ENCODE assay signal across 8 cellular contexts in genomic region chr19:13094285-13094595, GRCh38. TPM values are rescaled to one million over a fixed set of nuclear protein-coding genes. Genes with fewer than 3 reads are reported as not detected.
DNase-seq lines count a peak whose midpoint lies in the region; ATAC-seq and TF ChIP-seq lines count a peak whose summit lies in the region.
"Had no signal": no experiment of that assay in that cellular context is flagged by ENCODE, and none has a peak within 500 bp of the region (broad histone marks: within the 10 kb centered on the region; RNA-seq: fewer than 3 reads in every experiment).

No MANE protein-coding gene starts in this region.

- H3K9me2 ChIP-seq in PC-3 (replicated peaks; ENCODE audit: low read length): no peaks in the 10 kb centered on the region
- no peaks in the 10 kb centered on the region for H3K9me2 ChIP-seq in Karpas-422 (replicated peaks; ENCODE audit: insufficient read depth, low read length)

- POLR2A ChIA-PET in PC-3 (lab: Charles Lee; ENCODE audit: unreplicated experiment): interaction anchor here (1.0 kb wide), 1 partner anchor 11 kb away, joined by 3 read pairs; no protein-coding TSS in a partner anchor

- no peak for ATAC-seq in PC-3

- H3K27me3 ChIP-seq in PC-3 (ENCODE audit: low read length): no peaks in the 10 kb centered on the region
- H3K27me3 ChIP-seq in layer of hippocampus (ENCODE audit: control insufficient read depth, insufficient read depth, low read length): no peaks in the 10 kb centered on the region
- peaks cover 0 to 6% (median 0%) of the 10 kb centered on the region in 3 donors for H3K27me3 ChIP-seq in stomach
- H3K27me3 ChIP-seq in MG63: no peaks in the 10 kb centered on the region
- no peaks in the 10 kb centered on the region for H3K27me3 ChIP-seq in Karpas-422 (ENCODE audit: low read length)

- WGBS in stomach, 5 donors: 40 to 68% (median 56%) methylated on average over 6 of the region's 6 CpGs

- no peaks in the 10 kb centered on the region for H3K36me3 ChIP-seq in PC-3 (ENCODE audit: low read depth, low read length)
- peaks cover 0 to 31% (median 27%) of the 10 kb centered on the region in 4 donors for H3K36me3 ChIP-seq in stomach
- H3K36me3 ChIP-seq in MG63: peaks cover 81% of the 10 kb centered on the region
- 0 out of 2 replicates have a peak, but pooled peaks cover 4% of the 10 kb centered on the region for H3K36me3 ChIP-seq in Karpas-422 (ENCODE audit: insufficient read depth, low read length)

- no peak overlapping the region for H3K4me3 ChIP-seq in PC-3 (ENCODE audit: low read length)
- no peak overlapping the region for H3K4me3 ChIP-seq in stomach
- H3K4me3 ChIP-seq in MG63: no peak overlapping the region
- no peak overlapping the region for H3K4me3 ChIP-seq in Karpas-422 (ENCODE audit: low read length)

- H2AFZ ChIP-seq in PC-3 (ENCODE audit: low read length): no peak overlapping the region
- H2AFZ ChIP-seq in Karpas-422 (ENCODE audit: low read length): no peak overlapping the region

- H3K4me1 ChIP-seq in PC-3 (ENCODE audit: insufficient read depth, low read length): peaks cover 11% of the 10 kb centered on the region; the same call in 1 of the 2 replicates
- peaks cover 67 to 96% (median 81%) of the 10 kb centered on the region in 4 donors for H3K4me1 ChIP-seq in stomach
- H3K4me1 ChIP-seq in Karpas-422 (ENCODE audit: low read length): peaks cover 41% of the 10 kb centered on the region

- TF ChIP-seq CTCF in PC-3 (conservative IDR thresholded peaks at IDR 0.05; ENCODE audit: low read depth, low read length) (no peak), stomach (IDR thresholded peaks at IDR 0.05) (no peak), GM10266 (IDR thresholded peaks at IDR 0.05; ENCODE audit: control insufficient read depth, insufficient read depth, low read depth, missing control alignments) (no peak)

- H3K27ac ChIP-seq in PC-3 (ENCODE audit: low read length): no peak overlapping the region
- H3K27ac ChIP-seq in layer of hippocampus (ENCODE audit: low read depth, low read length): peak overlapping the region; percentile 86
- peak overlapping the region in 4 of 5 donors; percentile 61 to 96 (median 88) for H3K27ac ChIP-seq in stomach
- H3K27ac ChIP-seq in Karpas-422 (ENCODE audit: low read length): no peak overlapping the region

- H3K79me2 ChIP-seq in PC-3 (ENCODE audit: low read length) (no peaks in the 10 kb centered on the region), Karpas-422 (ENCODE audit: low read length) (no peaks in the 10 kb centered on the region)

- H3K9me3 ChIP-seq in PC-3 (ENCODE audit: low read length) (no peaks in the 10 kb centered on the region), stomach (no peaks in the 10 kb centered on the region), MG63 (no peaks in the 10 kb centered on the region), Karpas-422 (ENCODE audit: low read length) (no peaks in the 10 kb centered on the region)

- intact Hi-C loops in PC-3 (cut with micrococcal nuclease) (loop anchor here (1.0 kb wide), 2 partner anchors 111 to 116 kb away; no protein-coding TSS in a partner anchor), stomach (cut with DNase I; ENCODE audit: low total_unique reads) (no loop called here)

- DNase-seq in COR-L47 (lab: John Stamatoyannopoulos, UW): peak; percentile 69
- DNase-seq in PC-3: no peak
- DNase-seq in stomach: no peak
- no peak for DNase-seq in MG63
- DNase-seq in Karpas-422: no peak
- DNase-seq in GM10266 (ENCODE audit: extremely low spot score): no peak

- BruUV-seq in PC-3 (replicated peaks; lab: Mats Ljungman, UMichigan): no TSS peak

- TF ChIP-seq POLR2A in stomach (IDR thresholded peaks at IDR 0.05): no peak

- H4K20me1 ChIP-seq in PC-3 (ENCODE audit: low read length) (no peaks in the 10 kb centered on the region), Karpas-422 (ENCODE audit: insufficient read depth, low read depth, low read length) (no peaks in the 10 kb centered on the region)

- TF ChIP-seq EP300 in stomach (IDR thresholded peaks at IDR 0.05): no peak

- CTCF ChIA-PET in PC-3 (lab: Charles Lee): interaction anchor here (0.8 to 2.5 kb wide), 5 partner anchors 11 to 129 kb away, joined by 3 to 53 read pairs (median 7); no protein-coding TSS in a partner anchor

- H3K9ac ChIP-seq in PC-3 (ENCODE audit: low read length): no peak overlapping the region
- no peak overlapping the region for H3K9ac ChIP-seq in Karpas-422 (ENCODE audit: low read length)

- H3F3A ChIP-seq in PC-3 (ENCODE audit: low read length, unreplicated experiment): no peaks in the 10 kb centered on the region

- H3K4me2 ChIP-seq in PC-3 (ENCODE audit: low read length) (0 out of 2 replicates have a peak overlapping the region, but pooled peaks have one; percentile 0), Karpas-422 (ENCODE audit: low read depth, low read length, poor library complexity, severe bottlenecking) (no peak overlapping the region)

RNA-seq across cellular contexts. Expression of gene LYL1, which starts 8.4 kb away (rescaled TPM):
- 3.3 and 12.0 TPM in 2 replicates for total RNA-seq in PC-3 (2014; rRNA removed)
- 10 to 100 TPM in 2 of 5 donors, 1 to 10 TPM in 2, not detected in 1; 1.3 to 19.3 (median 7.6) TPM for total RNA-seq in stomach
- polyA plus RNA-seq in stomach: 1 to 10 TPM; 4.1 to 5.5 (median 5.0) TPM
- total RNA-seq in MG63 (2014; rRNA removed; shearing (Covaris generic); ENCODE audit: low replicate concordance): not detected in 2 replicates
- 99.1 and 285 TPM in 2 replicates for total RNA-seq in Karpas-422 (2014; rRNA removed; shearing (Covaris generic); ENCODE audit: low replicate concordance)
- total RNA-seq: Calu3 had no signal

RNA-seq across cellular contexts. Expression of gene TRMT1, which starts 22.3 kb away (rescaled TPM):
- total RNA-seq in PC-3 (2014; rRNA removed) (91.8 and 117 TPM in 2 replicates), stomach (100 to 1,000 TPM in 1 of 5 donors, 10 to 100 TPM in 4; 29.6 to 373 (median 36.5) TPM)
- 10 to 100 TPM; 64.7 to 88.2 (median 77.9) TPM for polyA plus RNA-seq in stomach
- total RNA-seq in MG63 (2014; rRNA removed; shearing (Covaris generic); ENCODE audit: low replicate concordance): 127 and 172 TPM in 2 replicates
- total RNA-seq in Karpas-422 (2014; rRNA removed; shearing (Covaris generic); ENCODE audit: low replicate concordance): 35.9 and 69.7 TPM in 2 replicates

RNA-seq across cellular contexts. Expression of gene NACC1, which starts 23.8 kb away (rescaled TPM):
- 266 and 337 TPM in 2 replicates for total RNA-seq in PC-3 (2014; rRNA removed)
- total RNA-seq in stomach: 100 to 1,000 TPM in 1 of 5 donors, 10 to 100 TPM in 4; 10.1 to 122 (median 26.3) TPM
- polyA plus RNA-seq in stomach: 10 to 100 TPM in 1 of 3 donors, 1 to 10 TPM in 2; 6.9 to 26.2 (median 9.5) TPM
- 44.6 and 96.4 TPM in 2 replicates for total RNA-seq in MG63 (2014; rRNA removed; shearing (Covaris generic); ENCODE audit: low replicate concordance)
- 28.0 and 76.4 TPM in 2 replicates for total RNA-seq in Karpas-422 (2014; rRNA removed; shearing (Covaris generic); ENCODE audit: low replicate concordance)

RNA-seq across cellular contexts. Expression of gene STX10, which starts 55.9 kb away (rescaled TPM):
- total RNA-seq in PC-3 (2014; rRNA removed): 179 and 243 TPM in 2 replicates
- 100 to 1,000 TPM in 3 of 5 donors, 10 to 100 TPM in 2; 20.4 to 942 (median 117) TPM for total RNA-seq in stomach
- 100 to 1,000 TPM in 1 of 3 donors, 10 to 100 TPM in 2; 74.8 to 114 (median 94.7) TPM for polyA plus RNA-seq in stomach
- total RNA-seq in MG63 (2014; rRNA removed; shearing (Covaris generic); ENCODE audit: low replicate concordance): 281 and 371 TPM in 2 replicates
- 47.0 and 103 TPM in 2 replicates for total RNA-seq in Karpas-422 (2014; rRNA removed; shearing (Covaris generic); ENCODE audit: low replicate concordance)

RNA-seq across cellular contexts. Expression of gene IER2, which starts 56.0 kb away (rescaled TPM):
- 155 and 191 TPM in 2 replicates for total RNA-seq in PC-3 (2014; rRNA removed)
- 100 to 1,000 TPM in 3 of 5 donors, 10 to 100 TPM in 2; 32.3 to 421 (median 150) TPM for total RNA-seq in stomach
- polyA plus RNA-seq in stomach: 10 to 100 TPM; 64.3 to 87.2 (median 64.6) TPM
- 39.0 and 80.1 TPM in 2 replicates for total RNA-seq in MG63 (2014; rRNA removed; shearing (Covaris generic); ENCODE audit: low replicate concordance)
- 7.3 and 15.9 TPM in 2 replicates for total RNA-seq in Karpas-422 (2014; rRNA removed; shearing (Covaris generic); ENCODE audit: low replicate concordance)

Comparison
In these comparisons a context has a peak if more than half of its experiments do, and no peak if none do; other contexts are left out.
1. H3K27ac ChIP-seq: peak in layer of hippocampus (single experiment) and stomach (4 of 5); none in PC-3 (single experiment) and Karpas-422 (single experiment).